17 cellular contexts compared by ENCODE assay signal in genomic region chrX:150446995-150447394, GRCh38.
A peak's percentile ranks its signal among the peaks of the same experiment; 100 is the strongest.
DNase-seq lines count a peak whose midpoint lies in the region; ATAC-seq, FAIRE-seq and TF ChIP-seq lines count a peak whose summit lies in the region.
"Had no signal": no experiment of that assay in that cellular context is flagged by ENCODE, and none has a peak within 500 bp of the region (broad histone marks: within the 10 kb centered on the region; RNA-seq: fewer than 3 reads in every experiment).

No MANE protein-coding gene starts in this region.

- no TSS peak for BruUV-seq in endothelial cell of umbilical vein (replicated peaks; lab: Mats Ljungman, UMichigan)

- H3K36me3 Mint-ChIP-seq in chondrocyte (ENCODE audit: low read depth): no peaks in the 10 kb centered on the region

- H3K4me1 Mint-ChIP-seq in chondrocyte (ENCODE audit: low read depth): no peaks in the 10 kb centered on the region

- no peak overlapping the region for H3K27ac Mint-ChIP-seq in chondrocyte (ENCODE audit: unreplicated experiment)

- no peaks in the 10 kb centered on the region for H3K79me2 ChIP-seq in endothelial cell of umbilical vein (ENCODE audit: control insufficient read depth, insufficient read depth, low read length)

- dilution Hi-C loops in endothelial cell of umbilical vein (cut with MboI; ENCODE audit: extremely low pct_ligation_motif_present, low sequenced_read_pairs): no loop called here

- peak overlapping the region; percentile 31 for H3K9ac ChIP-seq in endothelial cell of umbilical vein (replicated peaks; ENCODE audit: extremely low read depth, insufficient read depth, low read length)

- POLR2A ChIA-PET in endothelial cell of umbilical vein (lab: Charles Lee): no interaction called here

- no peak overlapping the region for H2AFZ ChIP-seq in endothelial cell of umbilical vein (ENCODE audit: low read depth, low read length)

- no peak for TF ChIP-seq POLR2A in endothelial cell of umbilical vein (IDR thresholded peaks at IDR 0.05; ENCODE audit: low read depth, low read length)

- H3K27ac ChIP-seq in endothelial cell of umbilical vein (ENCODE audit: insufficient read depth, low read depth, low read length): peak overlapping the region; percentile 82
- H3K27ac ChIP-seq: C4-2B had no signal

- no peaks in the 10 kb centered on the region for H3K27me3 Mint-ChIP-seq in chondrocyte (ENCODE audit: low read depth)

- no peak overlapping the region for H3K4me3 Mint-ChIP-seq in chondrocyte (ENCODE audit: unreplicated experiment)

- intact Hi-C loops in endothelial cell of umbilical vein (cut with micrococcal nuclease): loop anchor here (5.0 kb wide), 5 partner anchors 40 to 140 kb away; no protein-coding TSS in a partner anchor

- H3K4me1 ChIP-seq in endothelial cell of umbilical vein (ENCODE audit: control insufficient read depth, extremely low read depth, insufficient read depth, low read length): peaks cover 13% of the 10 kb centered on the region

- FAIRE-seq in endothelial cell of umbilical vein (lab: Jason Lieb, UNC): peak; percentile 8
- FAIRE-seq: G401.6, GM12891 had no signal

- H3K4me2 ChIP-seq in endothelial cell of umbilical vein (ENCODE audit: insufficient read depth, low read length): no peak overlapping the region

- H3K9me3 ChIP-seq in endothelial cell of umbilical vein (replicated peaks; ENCODE audit: control insufficient read depth, insufficient read depth, low read length): no peaks in the 10 kb centered on the region
- H3K9me3 ChIP-seq: MG63 had no signal

- DNase-seq in DMS 273 treated with DMSO at 0.1 percent for 48 hours (lab: John Stamatoyannopoulos, UW): peak; percentile 19
- peak; percentile 8 to 74 for DNase-seq in NCI-H446 (lab: John Stamatoyannopoulos, UW)
- peak; percentile 31 for DNase-seq in endothelial cell of umbilical vein (ENCODE audit: low read depth, low spot score)
- DNase-seq in lung microvascular endothelial cell (ENCODE audit: low read depth in 2 of 2): peak; percentile 3 to 67
- DNase-seq in NCI-H2081 (lab: John Stamatoyannopoulos, UW): no peak
- DNase-seq in chondrocyte (ENCODE audit: low spot score): no peak
- DNase-seq: COR-L47, DMS79, GOT3, MG63, NCI-H1092 treated with DMSO at 0.1 percent for 48 hours, NCI-H187, RPMI8226 had no signal

- H3K9me3 Mint-ChIP-seq in chondrocyte (ENCODE audit: low read depth): peaks cover 9% of the 10 kb centered on the region

- TF ChIP-seq CTCF in endothelial cell of umbilical vein (IDR thresholded peaks at IDR 0.05; ENCODE audit: extremely low read depth in 1 of 2, insufficient read depth in 1 of 2, low read depth in 1 of 2, low read length in 2 of 2) (no peak), chondrocyte (IDR thresholded peaks at IDR 0.05) (no peak)

- CTCF ChIA-PET in endothelial cell of umbilical vein (lab: Charles Lee): no interaction called here

- no peaks in the 10 kb centered on the region for H3K9me1 ChIP-seq in endothelial cell of umbilical vein (replicated peaks; ENCODE audit: control insufficient read depth, extremely low read depth, insufficient read depth, low read length)

- no peak overlapping the region for H3K4me3 ChIP-seq in endothelial cell of umbilical vein (replicated peaks in 1 of 3; ENCODE audit: insufficient read depth in 1 of 3, low read depth in 1 of 3, low read length in 3 of 3)
- H3K4me3 ChIP-seq: MG63 had no signal

- no peaks in the 10 kb centered on the region for H4K20me1 ChIP-seq in endothelial cell of umbilical vein (replicated peaks; ENCODE audit: control insufficient read depth, extremely low read depth, insufficient read depth, low read length)

- ATAC-seq in GM18517 (IDR thresholded peaks at IDR 0.05; ENCODE audit: unreplicated experiment): no peak

- no peaks in the 10 kb centered on the region for H3K27me3 ChIP-seq in endothelial cell of umbilical vein (ENCODE audit: control insufficient read depth in 2 of 2, insufficient read depth in 2 of 2, low read length in 2 of 2)
- H3K27me3 ChIP-seq: MG63 had no signal

- no peaks in the 10 kb centered on the region for H3K36me3 ChIP-seq in endothelial cell of umbilical vein (ENCODE audit: control insufficient read depth in 2 of 2, extremely low read depth in 1 of 2, insufficient read depth in 2 of 2, low read length in 2 of 2)
- H3K36me3 ChIP-seq: MG63 had no signal

TF ChIP-seq in endothelial cell of umbilical vein, 7 proteins besides CTCF, POLR2A, EP300 and RAD21:
- TF ChIP-seq, protein P1, sequence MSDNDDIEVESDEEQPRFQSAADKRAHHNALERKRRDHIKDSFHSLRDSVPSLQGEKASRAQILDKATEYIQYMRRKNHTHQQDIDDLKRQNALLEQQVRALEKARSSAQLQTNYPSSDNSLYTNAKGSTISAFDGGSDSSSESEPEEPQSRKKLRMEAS (IDR thresholded peaks at IDR 0.05; ENCODE audit: insufficient read depth, insufficient read length): no peak
- no peak for TF ChIP-seq POLR2AphosphoS5 (IDR thresholded peaks at IDR 0.05; ENCODE audit: insufficient read depth, low read depth, low read length)
- no peak for TF ChIP-seq MYC (IDR thresholded peaks at IDR 0.05; ENCODE audit: low read depth, low read length)
- no peak for TF ChIP-seq JUN (IDR thresholded peaks at IDR 0.05; ENCODE audit: borderline replicate concordance, insufficient read depth, insufficient read length, low read depth)
- TF ChIP-seq GATA2 (IDR thresholded peaks at IDR 0.05; ENCODE audit: insufficient read depth, insufficient read length, low read depth, low read length): no peak
- no peak for TF ChIP-seq FOS (IDR thresholded peaks at IDR 0.05; ENCODE audit: borderline replicate concordance, insufficient read depth, low read length)
- TF ChIP-seq EZH2 (IDR thresholded peaks at IDR 0.05; ENCODE audit: borderline replicate concordance, low read depth, low read length, severe bottlenecking): no peak

Comparison
In these comparisons a context has a peak if more than half of its experiments do, and no peak if none do; other contexts are left out.
1. DNase-seq: peak in DMS 273 treated with DMSO at 0.1 percent for 48 hours (single experiment), NCI-H446 (2 of 2), endothelial cell of umbilical vein (single experiment) and lung microvascular endothelial cell (2 of 2); none in NCI-H2081 (0 of 2) and chondrocyte (single experiment).